In the genomic region with DNA sequence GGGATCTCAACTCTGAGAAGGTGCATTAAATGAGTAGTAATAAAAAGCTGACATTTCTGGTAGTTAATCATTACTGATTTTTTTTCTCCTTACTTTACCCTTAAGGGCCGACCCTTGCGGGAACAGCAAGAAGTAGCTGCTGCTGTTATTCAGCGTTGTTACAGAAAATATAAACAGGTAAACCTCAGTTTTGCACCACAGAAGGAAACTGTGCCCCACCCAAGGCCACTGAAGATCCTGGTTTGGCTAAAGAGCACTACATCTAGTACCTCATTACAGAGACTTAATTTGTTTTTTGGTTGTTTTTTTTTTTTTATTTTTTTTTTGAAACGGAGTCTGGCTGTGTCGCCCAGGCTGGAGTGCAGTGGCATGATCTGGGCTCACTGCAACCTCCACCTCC, we compare ENCODE assay signal across 20 cellular contexts. TPM values are rescaled to one million over a fixed set of nuclear protein-coding genes. Genes with fewer than 3 reads are reported as not detected.
DNase-seq lines count a peak whose midpoint lies in the region; ATAC-seq lines count a peak whose summit lies in the region.
"Had no signal": no experiment of that assay in that cellular context is flagged by ENCODE, and none has a peak within 500 bp of the region (broad histone marks: within the 10 kb centered on the region; RNA-seq: fewer than 3 reads in every experiment).

No MANE protein-coding gene starts in this region.

- H3K36me3 ChIP-seq in CD4-positive, alpha-beta memory T cell (ENCODE audit: insufficient read depth, low read length) = no peaks in the 10 kb centered on the region

- no peak overlapping the region for H3K27ac ChIP-seq in CD4-positive, alpha-beta memory T cell (ENCODE audit: low read depth, low read length)
- H3K27ac ChIP-seq: 22Rv1, BLaER1, C4-2B had no signal

- H3K4me3 ChIP-seq in CD4-positive, alpha-beta memory T cell (ENCODE audit: low read length in 2 of 2) = no peak overlapping the region
- H3K4me3 ChIP-seq: BLaER1, GM12878, GM23338 had no signal

- no peaks in the 10 kb centered on the region for H3K27me3 ChIP-seq in CD4-positive, alpha-beta memory T cell (ENCODE audit: insufficient read depth, low read length)
- H3K27me3 ChIP-seq: BLaER1 had no signal

- H3K4me3 Mint-ChIP-seq in activated CD4-positive, alpha-beta T cell treated with anti-CD3 and anti-CD28 coated beads, Interleukin-2, amount 10 ng/mL, durations not matched to agents 7 days and 5 days = no peak overlapping the region
- H3K4me3 Mint-ChIP-seq in activated CD4-positive, alpha-beta T cell treated with anti-CD3 and anti-CD28 coated beads, Interleukin-2, amount 10 ng/mL, durations not matched to agents 24 days and 14 days = no peak overlapping the region
- no peak overlapping the region for H3K4me3 Mint-ChIP-seq in CD4-positive, alpha-beta memory T cell
- H3K4me3 Mint-ChIP-seq in effector memory CD8-positive, alpha-beta T cell = peak overlapping the region in 1 of 2 donors; percentile 21
- H3K4me3 Mint-ChIP-seq: B cell, GM23338, H9 had no signal

- no peaks in the 10 kb centered on the region for H3K9me3 Mint-ChIP-seq in activated CD4-positive, alpha-beta T cell treated with anti-CD3 and anti-CD28 coated beads, Interleukin-2, amount 10 ng/mL, durations not matched to agents 7 days and 5 days
- H3K9me3 Mint-ChIP-seq in activated CD4-positive, alpha-beta T cell treated with anti-CD3 and anti-CD28 coated beads, Interleukin-2, amount 10 ng/mL, durations not matched to agents 24 days and 14 days = no peaks in the 10 kb centered on the region
- no peaks in the 10 kb centered on the region for H3K9me3 Mint-ChIP-seq in CD4-positive, alpha-beta memory T cell
- no peaks in the 10 kb centered on the region for H3K9me3 Mint-ChIP-seq in effector memory CD8-positive, alpha-beta T cell
- H3K9me3 Mint-ChIP-seq: CD4-positive, CD25-positive, alpha-beta regulatory T cell; CD8-positive, alpha-beta memory T cell; GM23338; H9 had no signal

- no peaks in the 10 kb centered on the region for H3K9me3 ChIP-seq in CD4-positive, alpha-beta memory T cell (ENCODE audit: control insufficient read depth in 1 of 2, low read length in 2 of 2)
- H3K9me3 ChIP-seq: BLaER1 had no signal

- no peaks in the 10 kb centered on the region for H3K36me3 Mint-ChIP-seq in activated CD4-positive, alpha-beta T cell treated with anti-CD3 and anti-CD28 coated beads, Interleukin-2, amount 10 ng/mL, durations not matched to agents 7 days and 5 days (ENCODE audit: low read depth)
- no peaks in the 10 kb centered on the region for H3K36me3 Mint-ChIP-seq in activated CD4-positive, alpha-beta T cell treated with anti-CD3 and anti-CD28 coated beads, Interleukin-2, amount 10 ng/mL, durations not matched to agents 24 days and 14 days (ENCODE audit: low read depth)
- no peaks in the 10 kb centered on the region for H3K36me3 Mint-ChIP-seq in CD4-positive, alpha-beta memory T cell
- H3K36me3 Mint-ChIP-seq in effector memory CD8-positive, alpha-beta T cell (ENCODE audit: insufficient read depth) = peaks cover 13% of the 10 kb centered on the region
- H3K36me3 Mint-ChIP-seq: CD4-positive, CD25-positive, alpha-beta regulatory T cell; CD8-positive, alpha-beta memory T cell had no signal

- no peak for DNase-seq in activated CD4-positive, alpha-beta T cell treated with anti-CD3 and anti-CD28 coated beads, Interleukin-2, amount 10 ng/mL, durations not matched to agents 7 days and 5 days
- no peak for DNase-seq in activated CD4-positive, alpha-beta T cell treated with anti-CD3 and anti-CD28 coated beads, Interleukin-2, amount 10 ng/mL, durations not matched to agents 24 days and 14 days
- DNase-seq in CD4-positive, alpha-beta memory T cell = peak in 4 of 5 donors; percentile 6 to 48 (median 28)
- DNase-seq in effector memory CD8-positive, alpha-beta T cell = no peak
- DNase-seq: CD4-positive, CD25-positive, alpha-beta regulatory T cell; CD8-positive, alpha-beta memory T cell; DMS 273 treated with DMSO at 0.1 percent for 48 hours; DMS79; EL; GDM1; H9 had no signal

- intact Hi-C loops in activated CD4-positive, alpha-beta T cell treated with anti-CD3 and anti-CD28 coated beads, Interleukin-2, amount 10 ng/mL, durations not matched to agents 24 days and 14 days (cut with micrococcal nuclease) = no loop called here
- intact Hi-C loops in CD4-positive, alpha-beta memory T cell (cut with micrococcal nuclease) = no loop called here

- ATAC-seq in effector memory CD8-positive, alpha-beta T cell (replicated peaks) = peak; percentile 33
- ATAC-seq in HG02970 (IDR thresholded peaks at IDR 0.05; ENCODE audit: low FRiP score, unreplicated experiment) (no peak), GM21786 (IDR thresholded peaks at IDR 0.05; ENCODE audit: unreplicated experiment) (no peak)
- ATAC-seq: GM12878, GM23338, HCT116 had no signal

- H3K27ac Mint-ChIP-seq in activated CD4-positive, alpha-beta T cell treated with anti-CD3 and anti-CD28 coated beads, Interleukin-2, amount 10 ng/mL, durations not matched to agents 7 days and 5 days = peak overlapping the region; percentile 34
- H3K27ac Mint-ChIP-seq in activated CD4-positive, alpha-beta T cell treated with anti-CD3 and anti-CD28 coated beads, Interleukin-2, amount 10 ng/mL, durations not matched to agents 24 days and 14 days = no peak overlapping the region
- no peak overlapping the region for H3K27ac Mint-ChIP-seq in CD4-positive, alpha-beta memory T cell
- peak overlapping the region in 1 of 2 donors; percentile 49 for H3K27ac Mint-ChIP-seq in effector memory CD8-positive, alpha-beta T cell
- H3K27ac Mint-ChIP-seq: B cell, GM23338, H9 had no signal

- peaks cover 10% of the 10 kb centered on the region for H3K4me1 Mint-ChIP-seq in activated CD4-positive, alpha-beta T cell treated with anti-CD3 and anti-CD28 coated beads, Interleukin-2, amount 10 ng/mL, durations not matched to agents 7 days and 5 days
- H3K4me1 Mint-ChIP-seq in activated CD4-positive, alpha-beta T cell treated with anti-CD3 and anti-CD28 coated beads, Interleukin-2, amount 10 ng/mL, durations not matched to agents 24 days and 14 days = peaks cover under 1% of the 10 kb centered on the region
- peaks cover 10 to 26% (median 15%) of the 10 kb centered on the region in 4 donors for H3K4me1 Mint-ChIP-seq in CD4-positive, alpha-beta memory T cell
- peaks cover under 1 to 15% of the 10 kb centered on the region in 2 donors for H3K4me1 Mint-ChIP-seq in effector memory CD8-positive, alpha-beta T cell (ENCODE audit: low read depth in 2 of 2)
- H3K4me1 Mint-ChIP-seq: B cell had no signal

- H3K27me3 Mint-ChIP-seq in activated CD4-positive, alpha-beta T cell treated with anti-CD3 and anti-CD28 coated beads, Interleukin-2, amount 10 ng/mL, durations not matched to agents 7 days and 5 days = peaks cover 1% of the 10 kb centered on the region
- H3K27me3 Mint-ChIP-seq in activated CD4-positive, alpha-beta T cell treated with anti-CD3 and anti-CD28 coated beads, Interleukin-2, amount 10 ng/mL, durations not matched to agents 24 days and 14 days = no peaks in the 10 kb centered on the region
- H3K27me3 Mint-ChIP-seq in CD4-positive, alpha-beta memory T cell = peaks cover 0 to 1% of the 10 kb centered on the region in 2 donors
- H3K27me3 Mint-ChIP-seq in effector memory CD8-positive, alpha-beta T cell = peaks cover 6 to 15% of the 10 kb centered on the region in 2 donors
- H3K27me3 Mint-ChIP-seq: B cell had no signal

- POLR2A ChIA-PET in activated CD4-positive, alpha-beta T cell treated with anti-CD3 and anti-CD28 coated beads, Interleukin-2, amount 10 ng/mL, durations not matched to agents 7 days and 5 days (lab: Charles Lee) = no interaction called here
- POLR2A ChIA-PET in CD4-positive, alpha-beta memory T cell (lab: Charles Lee; ENCODE audit: partially characterized antibody) = interaction anchor here (2.3 to 2.5 kb wide), 2 partner anchors 42 to 67 kb away, joined by 8 to 22 read pairs; no protein-coding TSS in a partner anchor

- CTCF ChIA-PET in activated CD4-positive, alpha-beta T cell treated with anti-CD3 and anti-CD28 coated beads, Interleukin-2, amount 10 ng/mL, durations not matched to agents 7 days and 5 days (lab: Charles Lee) = interaction anchor here (0.8 to 1.8 kb wide), 2 partner anchors 80 to 833 kb away, joined by 4 to 6 read pairs; no protein-coding TSS in a partner anchor
- CTCF ChIA-PET in CD4-positive, alpha-beta memory T cell (lab: Charles Lee; ENCODE audit: partially characterized antibody) = interaction anchor here (13.4 kb wide), 1 partner anchor 79 kb away, joined by 468 read pairs; no protein-coding TSS in a partner anchor

- H3K4me1 ChIP-seq in CD4-positive, alpha-beta memory T cell (ENCODE audit: insufficient read depth, low read length) = peaks cover 29% of the 10 kb centered on the region

RNA-seq across cellular contexts. Expression of a gene that starts 23.5 kb away (rescaled TPM):
- total RNA-seq in activated CD4-positive, alpha-beta T cell treated with anti-CD3 and anti-CD28 coated beads, Interleukin-2, amount 10 ng/mL, durations not matched to agents 7 days and 5 days = 10 to 100 TPM; 38.2 to 41.0 TPM
- 23.8 and 24.7 TPM in 2 replicates for total RNA-seq in activated CD4-positive, alpha-beta T cell treated with anti-CD3 and anti-CD28 coated beads, Interleukin-2, amount 10 ng/mL, durations not matched to agents 24 days and 14 days
- 10 to 100 TPM; 53.3 to 67.0 TPM for total RNA-seq in CD4-positive, alpha-beta memory T cell
- polyA plus RNA-seq in CD4-positive, alpha-beta memory T cell = 10 to 100 TPM; 45.6 to 50.5 TPM

RNA-seq across cellular contexts. Expression of a gene that starts 36.5 kb away (rescaled TPM):
- 1 to 10 TPM; 1.6 to 2.1 TPM for total RNA-seq in activated CD4-positive, alpha-beta T cell treated with anti-CD3 and anti-CD28 coated beads, Interleukin-2, amount 10 ng/mL, durations not matched to agents 7 days and 5 days
- total RNA-seq in activated CD4-positive, alpha-beta T cell treated with anti-CD3 and anti-CD28 coated beads, Interleukin-2, amount 10 ng/mL, durations not matched to agents 24 days and 14 days = 4.2 and 4.8 TPM in 2 replicates
- 1 to 10 TPM; 7.4 to 7.9 TPM for total RNA-seq in CD4-positive, alpha-beta memory T cell
- 1 to 10 TPM; 3.5 to 4.9 TPM for polyA plus RNA-seq in CD4-positive, alpha-beta memory T cell

Comparison
In these comparisons a context has a peak if more than half of its experiments do, and no peak if none do; other contexts are left out.
1. DNase-seq: peak in CD4-positive, alpha-beta memory T cell (4 of 5); none in activated CD4-positive, alpha-beta T cell treated with anti-CD3 and anti-CD28 coated beads, Interleukin-2, amount 10 ng/mL, durations not matched to agents 7 days and 5 days (single experiment), activated CD4-positive, alpha-beta T cell treated with anti-CD3 and anti-CD28 coated beads, Interleukin-2, amount 10 ng/mL, durations not matched to agents 24 days and 14 days (single experiment) and effector memory CD8-positive, alpha-beta T cell (0 of 3).